Comparison of ENCODE assay signal across 27 cellular contexts in the genomic region with DNA sequence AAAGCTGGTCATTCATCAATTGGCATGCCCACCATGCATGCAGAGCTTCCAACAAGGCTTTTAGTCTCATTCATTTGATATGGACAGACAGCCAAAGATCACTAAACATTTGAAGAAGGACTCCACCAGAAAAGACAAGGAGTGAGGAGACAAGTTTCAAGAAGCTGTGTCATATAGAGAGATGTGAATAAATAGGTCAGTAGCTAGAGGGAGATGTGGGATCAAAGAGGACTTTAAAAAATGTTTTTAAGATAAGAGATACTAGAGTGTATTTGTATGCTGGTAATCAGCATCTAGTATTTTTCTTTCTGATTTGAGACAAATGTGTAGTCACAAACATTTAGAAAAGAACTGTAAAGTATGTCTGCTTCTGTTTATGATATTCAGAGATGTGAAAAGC. TPM values are rescaled to one million over a fixed set of nuclear protein-coding genes. Genes with fewer than 3 reads are reported as not detected.
DNase-seq lines count a peak whose midpoint lies in the region; ATAC-seq, FAIRE-seq and TF ChIP-seq lines count a peak whose summit lies in the region.
"Had no signal": no experiment of that assay in that cellular context is flagged by ENCODE, and none has a peak within 500 bp of the region (broad histone marks: within the 10 kb centered on the region; RNA-seq: fewer than 3 reads in every experiment).

No MANE protein-coding gene starts in this region.

- H3K27me3 ChIP-seq in heart right ventricle (no peaks in the 10 kb centered on the region), astrocyte (ENCODE audit: insufficient read depth, low read length) (no peaks in the 10 kb centered on the region), foreskin keratinocyte (no peaks in the 10 kb centered on the region), tibial artery (no peaks in the 10 kb centered on the region)
- H3K27me3 ChIP-seq: thyroid gland had no signal

- H3K4me1 ChIP-seq in heart right ventricle (peaks cover 4 to 47% (median 33%) of the 10 kb centered on the region in 9 donors), astrocyte (ENCODE audit: insufficient read depth, low read length) (peaks cover 7% of the 10 kb centered on the region), foreskin keratinocyte (peaks cover 13% of the 10 kb centered on the region), tibial artery (peaks cover 0 to 66% (median 30%) of the 10 kb centered on the region in 4 donors)

- no peak overlapping the region for H2AFZ ChIP-seq in astrocyte (ENCODE audit: low read depth, low read length)
- H2AFZ ChIP-seq: GM23248 had no signal

- no peaks in the 10 kb centered on the region for H3K79me2 ChIP-seq in astrocyte (ENCODE audit: insufficient read depth, low read length)

- H3K4me3 ChIP-seq in heart right ventricle, result no peak overlapping the region
- H3K4me3 ChIP-seq in astrocyte (ENCODE audit: insufficient read depth, low read depth, low read length), result no peak overlapping the region
- no peak overlapping the region for H3K4me3 ChIP-seq in tibial artery
- H3K4me3 ChIP-seq: GM12878, GM23248, thyroid gland had no signal

- H3K4me2 ChIP-seq in astrocyte (ENCODE audit: low read length), result no peak overlapping the region

- no peak overlapping the region for H3K4me3 Mint-ChIP-seq in astrocyte (ENCODE audit: unreplicated experiment)
- H3K4me3 Mint-ChIP-seq: activated naive CD8-positive, alpha-beta T cell; CD4-positive, alpha-beta T cell; naive thymus-derived CD8-positive, alpha-beta T cell; stimulated activated naive CD8-positive, alpha-beta T cell treated with anti-CD3 and anti-CD28 coated beads, Interleukin-15, Interleukin-2, amounts not matched to agents 100 ng/mL and 50 ng/mL, for 24 hours had no signal

- H3K27ac Mint-ChIP-seq in astrocyte (ENCODE audit: unreplicated experiment), result no peak overlapping the region
- H3K27ac Mint-ChIP-seq: activated naive CD8-positive, alpha-beta T cell; CD4-positive, alpha-beta T cell; naive thymus-derived CD8-positive, alpha-beta T cell; stimulated activated naive CD8-positive, alpha-beta T cell treated with anti-CD3 and anti-CD28 coated beads, Interleukin-15, Interleukin-2, amounts not matched to agents 100 ng/mL and 50 ng/mL, for 24 hours had no signal

- TF ChIP-seq CTCF in heart right ventricle (IDR thresholded peaks at IDR 0.05), result peak in 5 of 9 donors; percentile 11 to 38 (median 25)
- no peak for TF ChIP-seq CTCF in astrocyte (IDR thresholded peaks at IDR 0.05; ENCODE audit: insufficient read depth, low read depth, low read length)
- peak; percentile 20 for TF ChIP-seq CTCF in foreskin keratinocyte (conservative IDR thresholded peaks at IDR 0.05)
- peak in 1 of 2 experiments; percentile 13 for TF ChIP-seq CTCF in tibial artery (IDR thresholded peaks at IDR 0.05)

- H3K9me3 Mint-ChIP-seq in astrocyte (ENCODE audit: unreplicated experiment), result peaks cover 5% of the 10 kb centered on the region
- H3K9me3 Mint-ChIP-seq: stimulated activated naive CD8-positive, alpha-beta T cell treated with anti-CD3 and anti-CD28 coated beads, Interleukin-15, Interleukin-2, amounts not matched to agents 100 ng/mL and 50 ng/mL, for 24 hours had no signal

- H3K27me3 Mint-ChIP-seq in astrocyte (ENCODE audit: low read depth, unreplicated experiment), result no peaks in the 10 kb centered on the region

- H3K36me3 ChIP-seq in heart right ventricle (no peaks in the 10 kb centered on the region), astrocyte (ENCODE audit: insufficient read depth, low read length) (no peaks in the 10 kb centered on the region), tibial artery (no peaks in the 10 kb centered on the region)
- H3K36me3 ChIP-seq: thyroid gland had no signal

- peaks cover 0 to 18% (median 0%) of the 10 kb centered on the region in 11 donors for H3K9me3 ChIP-seq in heart right ventricle
- no peaks in the 10 kb centered on the region for H3K9me3 ChIP-seq in astrocyte (ENCODE audit: insufficient read depth, low read depth, low read length)
- no peaks in the 10 kb centered on the region for H3K9me3 ChIP-seq in tibial artery
- H3K9me3 ChIP-seq: thyroid gland had no signal

- intact Hi-C loops in heart right ventricle (cut with DNase I) (no loop called here), Right ventricle myocardium inferior (cut with DNase I) (no loop called here), tibial artery (cut with DNase I; ENCODE audit: low total_unique reads) (no loop called here)

- FAIRE-seq in astrocyte (lab: Jason Lieb, UNC), result peak; percentile 45
- FAIRE-seq: D721Med, GM12878, islet of Langerhans, TTC549 had no signal

- ATAC-seq in heart right ventricle (peak in 3 of 8 donors; percentile 39 to 43 (median 42)), Right ventricle myocardium inferior (no peak), foreskin keratinocyte (no peak), GM21390 (IDR thresholded peaks at IDR 0.05; ENCODE audit: unreplicated experiment) (no peak)
- ATAC-seq: GM12878; naive thymus-derived CD8-positive, alpha-beta T cell had no signal

- peaks cover 6% of the 10 kb centered on the region for H3K4me1 Mint-ChIP-seq in astrocyte (ENCODE audit: low read depth, unreplicated experiment)
- H3K4me1 Mint-ChIP-seq: naive thymus-derived CD8-positive, alpha-beta T cell had no signal

- peaks cover 14% of the 10 kb centered on the region for H4K20me1 ChIP-seq in astrocyte (ENCODE audit: insufficient read depth, low read length)

- no peak overlapping the region for H3K9ac ChIP-seq in astrocyte (ENCODE audit: low read length)
- H3K9ac ChIP-seq: GM23248 had no signal

- peak overlapping the region in 1 of 10 donors; percentile 1 for H3K27ac ChIP-seq in heart right ventricle
- no peak overlapping the region for H3K27ac ChIP-seq in astrocyte (ENCODE audit: low read depth, low read length)
- H3K27ac ChIP-seq in foreskin keratinocyte, result no peak overlapping the region
- H3K27ac ChIP-seq in tibial artery, result peak overlapping the region; percentile 36 to 43
- H3K27ac ChIP-seq: GM23248, thyroid gland had no signal

- peaks cover 19% of the 10 kb centered on the region for H3K36me3 Mint-ChIP-seq in astrocyte (ENCODE audit: low read depth, unreplicated experiment)
- H3K36me3 Mint-ChIP-seq: activated naive CD8-positive, alpha-beta T cell had no signal

- DNase-seq in heart right ventricle, result no peak
- no peak for DNase-seq in Right ventricle myocardium inferior (ENCODE audit: missing footprints)
- DNase-seq in astrocyte (ENCODE audit: low read depth), result no peak
- no peak for DNase-seq in foreskin keratinocyte
- DNase-seq in tibial artery, result no peak
- no peak for DNase-seq in NCI-H146 treated with DMSO at 0.1 percent for 48 hours (lab: John Stamatoyannopoulos, UW; ENCODE audit: unreplicated experiment)
- no peak for DNase-seq in GDM1 (lab: John Stamatoyannopoulos, UW)
- DNase-seq: activated CD8-positive, alpha-beta memory T cell treated with anti-CD3 and anti-CD28 coated beads for 24 hours; activated effector memory CD4-positive, alpha-beta T cell treated with Interleukin-2 at 50 U/mL for 16 hours; AML-193; CD4-positive, alpha-beta T cell; foreskin melanocyte; GM23248; Kasumi-1; naive thymus-derived CD8-positive, alpha-beta T cell; NCI-H1092 treated with DMSO at 0.1 percent for 48 hours; NCI-H1930; NCI-H69; occipital lobe; thyroid gland had no signal

RNA-seq across cellular contexts. Expression of gene ANTXR1, which starts 48.5 kb away (rescaled TPM):
- total RNA-seq in heart right ventricle (10 to 100 TPM; 19.0 to 33.1 (median 24.1) TPM), Right ventricle myocardium inferior (31.9 TPM), astrocyte (67.8 and 71.7 TPM in 2 replicates), foreskin keratinocyte (30.3 and 31.0 TPM in 2 replicates)
- polyA plus RNA-seq in heart right ventricle (10 to 100 TPM in 1 of 2 donors, 1 to 10 TPM in 1; 8.9 to 26.7 TPM), foreskin keratinocyte (12.3 and 14.0 TPM in 2 replicates)
- total RNA-seq: CD4-positive, alpha-beta T cell had no signal

Comparison
In these comparisons a context has a peak if more than half of its experiments do, and no peak if none do; other contexts are left out.
1. H3K27ac ChIP-seq: peak in tibial artery (2 of 2); none in astrocyte (single experiment) and foreskin keratinocyte (single experiment).